ENCODE assay signal across 24 cellular contexts in genomic region chr2:109203246-109204011, GRCh38.
"Had no signal": no experiment of that assay in that cellular context is flagged by ENCODE, and none has a peak within 500 bp of the region (broad histone marks: within the 10 kb centered on the region; RNA-seq: fewer than 3 reads in every experiment).

No MANE protein-coding gene starts in this region.

- H3K4me3 Mint-ChIP-seq: activated naive CD4-positive, alpha-beta T cell treated with anti-CD3 and anti-CD28 coated beads, Interleukin-2, amount 10 ng/mL, durations not matched to agents 7 days and 5 days; dendritic cell treated with granulocyte-macrophage colony-stimulating factor and Interleukin-4, amounts not matched to agents 40 ng/mL and 50 ng/mL, for 4 days; endodermal cell; natural killer cell treated with Interleukin-12 subunit alpha and Interleukin-12 subunit beta and Interleukin-15 and Interleukin-18, amount 100 ng/mL, for 72 hours; stimulated activated naive B cell treated with anti-CD40 and anti-IgM and Interleukin-4, amounts not matched to agents 10 μg/mL and 1 μg/mL and 100 μg/mL, for 72 hours; T-cell had no signal

- H3K4me1 Mint-ChIP-seq: activated naive CD4-positive, alpha-beta T cell treated with anti-CD3 and anti-CD28 coated beads, Interleukin-2, amount 10 ng/mL, durations not matched to agents 7 days and 5 days; stimulated activated naive B cell treated with anti-CD40 and anti-IgM and Interleukin-4, amounts not matched to agents 10 μg/mL and 1 μg/mL and 100 μg/mL, for 72 hours had no signal

- H3K27ac ChIP-seq: esophagus muscularis mucosa, foreskin keratinocyte, left lung, pancreas, psoas muscle, sigmoid colon, testis, transverse colon had no signal

- H3K27me3 Mint-ChIP-seq: dendritic cell treated with granulocyte-macrophage colony-stimulating factor and Interleukin-4, amounts not matched to agents 40 ng/mL and 50 ng/mL, for 4 days; stimulated activated naive B cell treated with anti-CD40 and anti-IgM and Interleukin-4, amounts not matched to agents 10 μg/mL and 1 μg/mL and 100 μg/mL, for 72 hours had no signal

- H3K4me3 ChIP-seq: esophagus muscularis mucosa, heart right ventricle, left lung, lung, mucosa of descending colon, pancreas, psoas muscle, sigmoid colon, testis, transverse colon had no signal

- H3K9me3 Mint-ChIP-seq: activated naive CD4-positive, alpha-beta T cell treated with anti-CD3 and anti-CD28 coated beads, Interleukin-2, amount 10 ng/mL, durations not matched to agents 7 days and 5 days; dendritic cell treated with granulocyte-macrophage colony-stimulating factor and Interleukin-4, amounts not matched to agents 40 ng/mL and 50 ng/mL, for 4 days; endodermal cell; stimulated activated naive B cell treated with anti-CD40 and anti-IgM and Interleukin-4, amounts not matched to agents 10 μg/mL and 1 μg/mL and 100 μg/mL, for 72 hours; T-cell had no signal

- H3K4me1 ChIP-seq: foreskin keratinocyte, left lung, pancreas, transverse colon had no signal

- ATAC-seq: foreskin keratinocyte; left lung; natural killer cell treated with Interleukin-12 subunit alpha and Interleukin-12 subunit beta and Interleukin-15 and Interleukin-18, amount 100 ng/mL, for 72 hours; pancreas; psoas muscle; stimulated activated naive B cell treated with anti-CD40 and anti-IgM and Interleukin-4, amounts not matched to agents 10 μg/mL and 1 μg/mL and 100 μg/mL, for 72 hours; T-cell had no signal

- DNase-seq: activated CD4-positive, alpha-beta T cell treated with anti-CD3 and anti-CD28 coated beads for 48 hours; activated CD4-positive, alpha-beta T cell treated with anti-CD3 and anti-CD28 coated beads, Interleukin-2, amount 50 U/mL, for 48 hours; activated CD4-positive, CD25-positive, alpha-beta regulatory T cell; activated gamma-delta T cell; activated naive CD4-positive, alpha-beta T cell treated with anti-CD3 and anti-CD28 coated beads, Interleukin-2, amount 10 ng/mL, durations not matched to agents 7 days and 5 days; amygdala; central memory CD4-positive, alpha-beta T cell; endodermal cell; foreskin keratinocyte; heart right ventricle; left lung; mucosa of descending colon; psoas muscle; sigmoid colon; small intestine; stimulated activated naive B cell treated with anti-CD40 and anti-IgM and Interleukin-4, amounts not matched to agents 10 μg/mL and 1 μg/mL and 100 μg/mL, for 72 hours; T-cell; testis; transverse colon had no signal

- H3K36me3 ChIP-seq: esophagus muscularis mucosa, heart right ventricle, left lung, pancreas, sigmoid colon, transverse colon had no signal

- H3K27me3 ChIP-seq: esophagus muscularis mucosa, heart right ventricle, left lung, pancreas, sigmoid colon, testis, transverse colon had no signal

- H3K27ac Mint-ChIP-seq: activated naive CD4-positive, alpha-beta T cell treated with anti-CD3 and anti-CD28 coated beads, Interleukin-2, amount 10 ng/mL, durations not matched to agents 7 days and 5 days; dendritic cell treated with granulocyte-macrophage colony-stimulating factor and Interleukin-4, amounts not matched to agents 40 ng/mL and 50 ng/mL, for 4 days; endodermal cell; natural killer cell treated with Interleukin-12 subunit alpha and Interleukin-12 subunit beta and Interleukin-15 and Interleukin-18, amount 100 ng/mL, for 72 hours; stimulated activated naive B cell treated with anti-CD40 and anti-IgM and Interleukin-4, amounts not matched to agents 10 μg/mL and 1 μg/mL and 100 μg/mL, for 72 hours had no signal

- H3K36me3 Mint-ChIP-seq: activated naive CD4-positive, alpha-beta T cell treated with anti-CD3 and anti-CD28 coated beads, Interleukin-2, amount 10 ng/mL, durations not matched to agents 7 days and 5 days; natural killer cell treated with Interleukin-12 subunit alpha and Interleukin-12 subunit beta and Interleukin-15 and Interleukin-18, amount 100 ng/mL, for 72 hours; stimulated activated naive B cell treated with anti-CD40 and anti-IgM and Interleukin-4, amounts not matched to agents 10 μg/mL and 1 μg/mL and 100 μg/mL, for 72 hours; T-cell had no signal

- H3K9me3 ChIP-seq: esophagus muscularis mucosa, left lung, mucosa of descending colon, pancreas, sigmoid colon, testis, transverse colon had no signal
